Comparison of ENCODE assay signal across 30 cellular contexts in genomic region chr10:72314263-72314662, GRCh38. TPM values are rescaled to one million over a fixed set of nuclear protein-coding genes. Genes with fewer than 3 reads are reported as not detected.
DNase-seq lines count a peak whose midpoint lies in the region; ATAC-seq and TF ChIP-seq lines count a peak whose summit lies in the region.
"Had no signal": no experiment of that assay in that cellular context is flagged by ENCODE, and none has a peak within 500 bp of the region (broad histone marks: within the 10 kb centered on the region; RNA-seq: fewer than 3 reads in every experiment).

No MANE protein-coding gene starts in this region.

- H2BK5ac ChIP-seq in trophoblast cell (ENCODE audit: low read depth, low read length, poor library complexity): no peak overlapping the region

- H2AK5ac ChIP-seq in trophoblast cell (ENCODE audit: low read length): peak overlapping the region; percentile 82

- H3K18ac ChIP-seq in trophoblast cell (ENCODE audit: low read length): no peak overlapping the region

- ATAC-seq in GM23338 (no peak), HG02885 (IDR thresholded peaks at IDR 0.05; ENCODE audit: poor library complexity, unreplicated experiment) (no peak)
- ATAC-seq: activated naive CD4-positive, alpha-beta T cell treated with anti-CD3 and anti-CD28 coated beads, Interleukin-2, amount 50 U/mL, for 72 hours; natural killer cell had no signal

- H3K36me3 Mint-ChIP-seq in GM23338 (ENCODE audit: low read depth): no peaks in the 10 kb centered on the region; the same call in 2 of the 3 replicates
- H3K36me3 Mint-ChIP-seq in CD8-positive, alpha-beta memory T cell: no peaks in the 10 kb centered on the region
- H3K36me3 Mint-ChIP-seq: natural killer cell had no signal

- peak overlapping the region; percentile 73 for H2BK12ac ChIP-seq in trophoblast cell (ENCODE audit: low read length)

- H3K4ac ChIP-seq in trophoblast cell (ENCODE audit: low read depth, low read length): no peak overlapping the region

- no peaks in the 10 kb centered on the region for H3K27me3 ChIP-seq in GM23338 (ENCODE audit: insufficient read depth)
- H3K27me3 ChIP-seq in mammary epithelial cell (ENCODE audit: insufficient read depth, low read length): no peaks in the 10 kb centered on the region
- H3K27me3 ChIP-seq in trophoblast cell (ENCODE audit: insufficient read depth, low read length): no peaks in the 10 kb centered on the region
- H3K27me3 ChIP-seq in CD8-positive, alpha-beta memory T cell (ENCODE audit: insufficient read depth, low read length, poor library complexity, severe bottlenecking): no peaks in the 10 kb centered on the region
- H3K27me3 ChIP-seq: ascending aorta, BLaER1, cardiac muscle cell, colonic mucosa, sigmoid colon, transverse colon had no signal

- no peaks in the 10 kb centered on the region for H3K9me2 ChIP-seq in GM23338 (ENCODE audit: insufficient read depth)

- POLR2A ChIA-PET in CD8-positive, alpha-beta memory T cell (lab: Charles Lee): no interaction called here

- no peak overlapping the region for H2BK120ac ChIP-seq in trophoblast cell (ENCODE audit: insufficient read depth, low read length, poor library complexity)

- CTCF ChIA-PET in mammary epithelial cell (lab: Charles Lee; ENCODE audit: low non-redundant PET): no interaction called here
- CTCF ChIA-PET in CD8-positive, alpha-beta memory T cell (lab: Charles Lee): interaction anchor here (1.1 to 1.9 kb wide), 2 partner anchors 11 to 39 kb away, joined by 4 to 6 read pairs; no protein-coding TSS in a partner anchor

- H3K9ac ChIP-seq in mammary epithelial cell (ENCODE audit: insufficient read depth, low read length): no peak overlapping the region
- H3K9ac ChIP-seq in trophoblast cell (ENCODE audit: low read length): no peak overlapping the region
- H3K9ac ChIP-seq: BLaER1 had no signal

- no peaks in the 10 kb centered on the region for H3K79me2 ChIP-seq in GM23338 (replicated peaks; ENCODE audit: insufficient read depth)
- no peaks in the 10 kb centered on the region for H3K79me2 ChIP-seq in mammary epithelial cell (ENCODE audit: insufficient read depth, low read length)
- peaks cover 3% of the 10 kb centered on the region for H3K79me2 ChIP-seq in trophoblast cell (ENCODE audit: control insufficient read depth, insufficient read depth, low read length, poor library complexity)

- H4K20me1 ChIP-seq in GM23338 (replicated peaks; ENCODE audit: insufficient read depth) (no peaks in the 10 kb centered on the region), mammary epithelial cell (ENCODE audit: insufficient read depth, low read length) (no peaks in the 10 kb centered on the region)
- H4K20me1 ChIP-seq: BLaER1 had no signal

- DNase-seq in GM23338 (ENCODE audit: low spot score) (no peak), mammary epithelial cell (no peak), trophoblast cell (no peak), COLO829 (ENCODE audit: low spot score) (no peak), NCI-H2029 (lab: John Stamatoyannopoulos, UW) (no peak)
- no peak for DNase-seq in CD8-positive, alpha-beta memory T cell
- DNase-seq: activated CD4-positive, CD25-positive, alpha-beta regulatory T cell treated with anti-CD3 and anti-CD28 coated beads, Interleukin-2, amount 50 U/mL, for 72 hours; activated CD8-positive, alpha-beta memory T cell treated with anti-CD3 and anti-CD28 coated beads for 24 hours; activated effector memory CD4-positive, alpha-beta T cell treated with Interleukin-2 at 50 U/mL for 16 hours; colonic mucosa; DMS79 treated with DMSO at 0.1 percent for 48 hours; effector memory CD4-positive, alpha-beta T cell; GF-D8; natural killer cell; NCI-H1092 treated with DMSO at 0.1 percent for 48 hours; NCI-H187; NCI-H510A treated with DMSO at 0.1 percent for 48 hours; nucleus accumbens; Right ventricle myocardium superior; sigmoid colon; stimulated activated CD4-positive, alpha-beta T cell treated with anti-CD3 and anti-CD28 coated beads, Interleukin-4, amount 100 ng/mL, for 24 hours; T-helper 2 cell; transverse colon had no signal

- no peak overlapping the region for H4K8ac ChIP-seq in trophoblast cell (ENCODE audit: low read depth, low read length)

- no peaks in the 10 kb centered on the region for H3F3A ChIP-seq in GM23338 (replicated peaks; ENCODE audit: low read depth)

- no peak overlapping the region for H3K23ac ChIP-seq in trophoblast cell (ENCODE audit: low read length)

- H3K14ac ChIP-seq in trophoblast cell (ENCODE audit: low read length): no peak overlapping the region

- peak overlapping the region; percentile 74 for H4K91ac ChIP-seq in trophoblast cell (ENCODE audit: low read depth, low read length)

- peaks cover 29% of the 10 kb centered on the region for H3K79me1 ChIP-seq in trophoblast cell (ENCODE audit: low read length)

- TF ChIP-seq CTCF in C4-2B (conservative IDR thresholded peaks at IDR 0.05) (no peak), GM23338 (conservative IDR thresholded peaks at IDR 0.05; ENCODE audit: low read depth in 2 of 2) (no peak), mammary epithelial cell (conservative IDR thresholded peaks at IDR 0.05 in 1 of 2, IDR thresholded peaks at IDR 0.05 in 1 of 2; ENCODE audit: extremely low read depth in 1 of 2, insufficient read depth in 1 of 2, low read depth in 1 of 2, low read length in 2 of 2) (no peak)

- H3K4me1 Mint-ChIP-seq in GM23338: peaks cover 45% of the 10 kb centered on the region
- peaks cover 37 to 58% (median 41%) of the 10 kb centered on the region in 3 donors for H3K4me1 Mint-ChIP-seq in CD8-positive, alpha-beta memory T cell

- no peak overlapping the region for H3K4me3 ChIP-seq in GM23338
- no peak overlapping the region for H3K4me3 ChIP-seq in mammary epithelial cell (replicated peaks in 1 of 3; ENCODE audit: insufficient read depth in 1 of 3, low read depth in 2 of 3, low read length in 3 of 3)
- H3K4me3 ChIP-seq in trophoblast cell (ENCODE audit: low read depth, low read length): no peak overlapping the region
- no peak overlapping the region for H3K4me3 ChIP-seq in CD8-positive, alpha-beta memory T cell (ENCODE audit: low read length)
- H3K4me3 ChIP-seq: ascending aorta, BLaER1, cardiac muscle cell, colonic mucosa, sigmoid colon, transverse colon had no signal

- BruUV-seq in mammary epithelial cell (replicated peaks; lab: Mats Ljungman, UMichigan): no TSS peak

- intact Hi-C loops in mammary epithelial cell (cut with micrococcal nuclease): no loop called here

- no peak overlapping the region for H4K12ac ChIP-seq in trophoblast cell (ENCODE audit: low read depth, low read length)

- no peaks in the 10 kb centered on the region for H3K9me3 Mint-ChIP-seq in GM23338
- H3K9me3 Mint-ChIP-seq in CD8-positive, alpha-beta memory T cell: no peaks in the 10 kb centered on the region
- H3K9me3 Mint-ChIP-seq: natural killer cell had no signal

- no peak overlapping the region for H3K4me2 ChIP-seq in GM23338
- H3K4me2 ChIP-seq in mammary epithelial cell (ENCODE audit: insufficient read depth, low read depth, low read length): no peak overlapping the region
- H3K4me2 ChIP-seq in trophoblast cell (ENCODE audit: low read length): no peak overlapping the region

- H3K27me3 Mint-ChIP-seq in GM23338 (ENCODE audit: insufficient read depth, low read depth, poor library complexity): peaks cover 15% of the 10 kb centered on the region
- no peaks in the 10 kb centered on the region for H3K27me3 Mint-ChIP-seq in CD8-positive, alpha-beta memory T cell

- H3K4me1 ChIP-seq in GM23338 (ENCODE audit: insufficient read depth): peaks cover 27% of the 10 kb centered on the region
- peaks cover 57% of the 10 kb centered on the region for H3K4me1 ChIP-seq in mammary epithelial cell (ENCODE audit: insufficient read depth, low read length)
- peaks cover 27 to 44% of the 10 kb centered on the region in 2 experiments for H3K4me1 ChIP-seq in trophoblast cell (ENCODE audit: control insufficient read depth in 1 of 2, insufficient read depth in 2 of 2, low read length in 2 of 2)
- peaks cover 65% of the 10 kb centered on the region for H3K4me1 ChIP-seq in CD8-positive, alpha-beta memory T cell (ENCODE audit: insufficient read depth, low read length)

- no peaks in the 10 kb centered on the region for H3K9me3 ChIP-seq in mammary epithelial cell (replicated peaks; ENCODE audit: insufficient read depth, low read length)
- H3K9me3 ChIP-seq in trophoblast cell (ENCODE audit: insufficient read depth, low read depth, low read length): no peaks in the 10 kb centered on the region
- no peaks in the 10 kb centered on the region for H3K9me3 ChIP-seq in CD8-positive, alpha-beta memory T cell (ENCODE audit: low read length)
- H3K9me3 ChIP-seq: ascending aorta, BLaER1, colonic mucosa, sigmoid colon, transverse colon had no signal

- H2AFZ ChIP-seq in GM23338 (no peak overlapping the region), mammary epithelial cell (ENCODE audit: low read depth, low read length) (no peak overlapping the region), trophoblast cell (ENCODE audit: insufficient read depth, low read length, poor library complexity) (no peak overlapping the region)

- H3K4me3 Mint-ChIP-seq in GM23338: no peak overlapping the region
- no peak overlapping the region for H3K4me3 Mint-ChIP-seq in CD8-positive, alpha-beta memory T cell
- H3K4me3 Mint-ChIP-seq: natural killer cell had no signal

- no peak overlapping the region for H3K27ac Mint-ChIP-seq in GM23338
- H3K27ac Mint-ChIP-seq in CD8-positive, alpha-beta memory T cell: no peak overlapping the region
- H3K27ac Mint-ChIP-seq: natural killer cell, progenitor cell of endocrine pancreas had no signal

- WGBS in mammary epithelial cell (ENCODE audit: low coverage, missing lambda C conversion rate): 95% methylated on average over 6 of the region's 7 CpGs
- WGBS in trophoblast cell (ENCODE audit: extremely low coverage, insufficient coverage, insufficient read length): no CpG with 5 or more reads among the region's 7 CpGs

- in situ Hi-C loops in mammary epithelial cell (cut with MboI; ENCODE audit: low sequenced_read_pairs in 2 of 2): no loop called here

- H3K36me3 ChIP-seq in GM23338 (ENCODE audit: insufficient read depth) (no peaks in the 10 kb centered on the region), mammary epithelial cell (ENCODE audit: insufficient read depth, low read length) (no peaks in the 10 kb centered on the region), trophoblast cell (ENCODE audit: control insufficient read depth in 1 of 2, insufficient read depth in 2 of 2, low read length in 2 of 2) (no peaks in the 10 kb centered on the region)
- no peaks in the 10 kb centered on the region for H3K36me3 ChIP-seq in CD8-positive, alpha-beta memory T cell (ENCODE audit: insufficient read depth, low read length)
- H3K36me3 ChIP-seq: ascending aorta, BLaER1, cardiac muscle cell, colonic mucosa, sigmoid colon, transverse colon had no signal

- dilution Hi-C loops in mammary epithelial cell (cut with HindIII; ENCODE audit: low sequenced_read_pairs): no loop called here

- H3K27ac ChIP-seq in C4-2B (peak overlapping the region; percentile 85), GM23338 (ENCODE audit: low read depth) (0 out of 2 replicates have a peak overlapping the region, but pooled peaks have one; percentile 14), mammary epithelial cell (ENCODE audit: insufficient read depth, low read depth, low read length) (peak overlapping the region; percentile 66), trophoblast cell (ENCODE audit: low read depth, low read length) (no peak overlapping the region)
- no peak overlapping the region for H3K27ac ChIP-seq in CD8-positive, alpha-beta memory T cell (ENCODE audit: low read depth, low read length)
- H3K27ac ChIP-seq: cardiac muscle cell had no signal

RNA-seq across cellular contexts. Expression of gene DNAJB12, which starts 40.5 kb away (rescaled TPM):
- 13.0 and 16.0 TPM in 2 replicates for total RNA-seq in GM23338 (2014; rRNA removed; shearing (Covaris generic))
- 12.6 and 12.8 TPM in 2 replicates for polyA plus RNA-seq in GM23338 (2016; fragmentation: Nextera tagmentation; extraction: Ambion mirVana)
- total RNA-seq in mammary epithelial cell: 10 to 100 TPM; 57.7 to 98.4 TPM
- 58.9 TPM for polyA plus RNA-seq in mammary epithelial cell
- 60.1 TPM for polyA minus RNA-seq in mammary epithelial cell
- polyA plus RNA-seq in trophoblast cell (2013): 17.3 and 17.4 TPM in 2 replicates
- 10 to 100 TPM; 29.4 to 30.4 TPM for total RNA-seq in CD8-positive, alpha-beta memory T cell
- polyA plus RNA-seq in CD8-positive, alpha-beta memory T cell: 28.0 TPM

RNA-seq across cellular contexts. Expression of gene DDIT4, which starts 40.5 kb away (rescaled TPM):
- total RNA-seq in GM23338 (2014; rRNA removed; shearing (Covaris generic)): 110 and 136 TPM in 2 replicates
- polyA plus RNA-seq in GM23338 (2016; fragmentation: Nextera tagmentation; extraction: Ambion mirVana): 108 and 114 TPM in 2 replicates
- total RNA-seq in mammary epithelial cell: 1,000 to 10,000 TPM in 1 of 2 donors, 100 to 1,000 TPM in 1; 772 to 1,235 TPM
- 542 TPM for polyA plus RNA-seq in mammary epithelial cell
- polyA minus RNA-seq in mammary epithelial cell: 521 TPM
- 175 and 178 TPM in 2 replicates for polyA plus RNA-seq in trophoblast cell (2013)
- total RNA-seq in CD8-positive, alpha-beta memory T cell: 100 to 1,000 TPM; 144 to 156 TPM
- polyA plus RNA-seq in CD8-positive, alpha-beta memory T cell: 183 TPM

Comparison
In these comparisons a context has a peak if more than half of its experiments do, and no peak if none do; other contexts are left out.
1. H3K27ac ChIP-seq: peak in C4-2B (single experiment), GM23338 (single experiment) and mammary epithelial cell (single experiment); none in trophoblast cell (single experiment) and CD8-positive, alpha-beta memory T cell (single experiment).